In genomic region chr6:143698329-143698728, GRCh38 we compare ENCODE assay signal across 1 cellular context.
TF ChIP-seq lines count a peak whose summit lies in the region.

No MANE protein-coding gene starts in this region.

TF ChIP-seq in IMR-90, 13 proteins besides CTCF, POLR2A, EP300 and RAD21 (continued from another document):
- no peak for TF ChIP-seq BHLHE40 (IDR thresholded peaks at IDR 0.05; ENCODE audit: low read depth, low read length)
- TF ChIP-seq ELK1 (IDR thresholded peaks at IDR 0.05; ENCODE audit: borderline replicate concordance, low read depth, low read length), result no peak
- TF ChIP-seq CHD1 (IDR thresholded peaks at IDR 0.05; ENCODE audit: low read depth, low read length), result no peak
- no peak for TF ChIP-seq MAFK (IDR thresholded peaks at IDR 0.05; ENCODE audit: low read depth, low read length)
- no peak for TF ChIP-seq NFE2L2 (IDR thresholded peaks at IDR 0.05; ENCODE audit: low read depth, low read length)
TF ChIP-seq in IMR-90: peak in this region for 0.
